ENCODE assay signal across 11 cellular contexts in genomic region chr17:42669705-42670198, GRCh38. TPM values are rescaled to one million over a fixed set of nuclear protein-coding genes. Genes with fewer than 3 reads are reported as not detected.
DNase-seq lines count a peak whose midpoint lies in the region; ATAC-seq and TF ChIP-seq lines count a peak whose summit lies in the region.
"Had no signal": no experiment of that assay in that cellular context is flagged by ENCODE, and none has a peak within 500 bp of the region (broad histone marks: within the 10 kb centered on the region; RNA-seq: fewer than 3 reads in every experiment).

No MANE protein-coding gene starts in this region.

- H3K79me1 ChIP-seq in H9 (ENCODE audit: insufficient read depth, low read depth, low read length, poor library complexity, severe bottlenecking) = no peaks in the 10 kb centered on the region

- no peaks in the 10 kb centered on the region for H3K27me3 ChIP-seq in H9 (ENCODE audit: insufficient read depth, low read length)
- no peaks in the 10 kb centered on the region for H3K27me3 ChIP-seq in skeletal muscle tissue (ENCODE audit: control insufficient read depth in 3 of 3, insufficient read depth in 3 of 3, low read length in 3 of 3)

- peak overlapping the region; percentile 61; the same call in 1 of the 2 replicates for H3K14ac ChIP-seq in H9 (ENCODE audit: insufficient read depth, low read length)

- H3K56ac ChIP-seq in H9 (ENCODE audit: insufficient read length, low read depth, low read length) = no peak overlapping the region

- TF ChIP-seq CTCF in H9 (conservative IDR thresholded peaks at IDR 0.05) (no peak), WTC11 (IDR thresholded peaks at IDR 0.05) (no peak), progenitor cell of endocrine pancreas (IDR thresholded peaks at IDR 0.05; ENCODE audit: unreplicated experiment) (no peak)

- no peak overlapping the region for H2BK120ac ChIP-seq in H9 (ENCODE audit: low read depth, low read length, poor library complexity, severe bottlenecking)

- peaks cover 53 to 63% (median 56%) of the 10 kb centered on the region in 3 donors for H3K36me3 ChIP-seq in skeletal muscle tissue (ENCODE audit: control insufficient read depth in 3 of 3, insufficient read depth in 3 of 3, low read length in 3 of 3)

- peaks cover 27 to 40% of the 10 kb centered on the region in 2 experiments for H3K4me1 Mint-ChIP-seq in H9
- H3K4me1 Mint-ChIP-seq in WTC11 = peaks cover 40% of the 10 kb centered on the region
- H3K4me1 Mint-ChIP-seq in progenitor cell of endocrine pancreas (ENCODE audit: low read depth) = peaks cover 7% of the 10 kb centered on the region
- peaks cover 20% of the 10 kb centered on the region for H3K4me1 Mint-ChIP-seq in activated CD4-positive, alpha-beta T cell treated with anti-CD3 and anti-CD28 coated beads for 36 hours

- no peaks in the 10 kb centered on the region for H4K20me1 ChIP-seq in H9 (ENCODE audit: control insufficient read depth, insufficient read depth, insufficient read length)

- H3K36me3 Mint-ChIP-seq in H9 (ENCODE audit: insufficient read depth in 1 of 3, low read depth in 3 of 3) (peaks cover 27 to 60% (median 50%) of the 10 kb centered on the region in 3 experiments), WTC11 (peaks cover 31% of the 10 kb centered on the region), progenitor cell of endocrine pancreas (ENCODE audit: insufficient read depth) (peaks cover 26% of the 10 kb centered on the region)
- peaks cover 8% of the 10 kb centered on the region for H3K36me3 Mint-ChIP-seq in activated CD4-positive, alpha-beta T cell treated with anti-CD3 and anti-CD28 coated beads for 36 hours (ENCODE audit: low read depth)

- H3K4me3 ChIP-seq in iPS-11a (ENCODE audit: low read depth, low read length) (peak overlapping the region; percentile 20), skeletal muscle tissue (ENCODE audit: low read length in 3 of 3) (no peak overlapping the region)

- H3K9me3 ChIP-seq in H9 (ENCODE audit: control insufficient read depth, low read depth, low read length) (no peaks in the 10 kb centered on the region), skeletal muscle tissue (ENCODE audit: control insufficient read depth in 3 of 3, low read length in 3 of 3) (no peaks in the 10 kb centered on the region)

- H3K27ac ChIP-seq in H9 (ENCODE audit: insufficient read length, low read depth, low read length) = no peak overlapping the region
- peak overlapping the region; percentile 36 for H3K27ac ChIP-seq in skeletal muscle tissue (ENCODE audit: low read depth, low read length)

- no peak overlapping the region for H3K4ac ChIP-seq in H9 (ENCODE audit: low read depth, low read length)

- POLR2A ChIA-PET in WTC11 (lab: Charles Lee) = interaction anchor here (0.7 to 3.8 kb wide), 7 partner anchors 9 to 92 kb away, joined by 3 to 13 read pairs (median 4); partner anchors contain the start of genes PSMC3IP and TUBG2
- POLR2A ChIA-PET in activated CD4-positive, alpha-beta T cell treated with anti-CD3 and anti-CD28 coated beads for 36 hours (lab: Charles Lee) = no interaction called here

- H3K4me1 ChIP-seq in H9 (ENCODE audit: insufficient read depth, low read length) = peaks cover 4% of the 10 kb centered on the region; the same call in 1 of the 2 replicates
- H3K4me1 ChIP-seq in skeletal muscle tissue (ENCODE audit: control insufficient read depth in 3 of 3, insufficient read depth in 3 of 3, low read length in 3 of 3) = peaks cover 54 to 84% (median 56%) of the 10 kb centered on the region in 3 donors

- H3K27me3 Mint-ChIP-seq in H9 (ENCODE audit: low read depth) (peaks cover 4% of the 10 kb centered on the region; the same call in 1 of the 2 replicates), WTC11 (ENCODE audit: low read depth) (peaks cover 3% of the 10 kb centered on the region), progenitor cell of endocrine pancreas (peaks cover 42% of the 10 kb centered on the region)
- H3K27me3 Mint-ChIP-seq in activated CD4-positive, alpha-beta T cell treated with anti-CD3 and anti-CD28 coated beads for 36 hours = peaks cover 26% of the 10 kb centered on the region

- no peak overlapping the region for H2BK12ac ChIP-seq in H9 (ENCODE audit: insufficient read length, low read depth, low read length)

- peaks cover 14% of the 10 kb centered on the region for H3K23me2 ChIP-seq in H9 (ENCODE audit: insufficient read length, low read depth, low read length, poor library complexity, severe bottlenecking)

- H3K18ac ChIP-seq in H9 (ENCODE audit: insufficient read length, low read depth, low read length) = peak overlapping the region; percentile 27

- no peak overlapping the region for H4K91ac ChIP-seq in H9 (ENCODE audit: insufficient read length, low read depth, low read length)

- H2AK5ac ChIP-seq in H9 (ENCODE audit: insufficient read length, low read length) = no peak overlapping the region

- no peak overlapping the region for H3K23ac ChIP-seq in H9 (ENCODE audit: insufficient read length, low read depth, low read length)

- ATAC-seq in WTC11 = peak; percentile 5
- no peak for ATAC-seq in GM21528 (IDR thresholded peaks at IDR 0.05; ENCODE audit: low FRiP score, unreplicated experiment)
- no peak for ATAC-seq in activated CD4-positive, alpha-beta T cell treated with anti-CD3 and anti-CD28 coated beads for 36 hours

- WGBS in H9 (ENCODE audit: extremely low coverage, insufficient read length, low lambda C conversion rate) = no CpG with 5 or more reads among the region's 39 CpGs

- CTCF ChIA-PET in WTC11 (lab: Charles Lee) = interaction anchor here (1.0 to 4.9 kb wide), 10 partner anchors 10 to 155 kb away, joined by 3 to 58 read pairs (median 6); partner anchors contain the start of genes BECN1, CCR10, CNTNAP1 and PSMC3IP
- CTCF ChIA-PET in activated CD4-positive, alpha-beta T cell treated with anti-CD3 and anti-CD28 coated beads for 36 hours (lab: Charles Lee) = interaction anchor here (0.5 to 2.0 kb wide), 2 partner anchors 92 to 375 kb away, joined by 3 to 4 read pairs; no protein-coding TSS in a partner anchor

- H3K9me3 Mint-ChIP-seq in H9 (no peaks in the 10 kb centered on the region), WTC11 (no peaks in the 10 kb centered on the region), progenitor cell of endocrine pancreas (ENCODE audit: low read depth) (no peaks in the 10 kb centered on the region)
- H3K9me3 Mint-ChIP-seq in activated CD4-positive, alpha-beta T cell treated with anti-CD3 and anti-CD28 coated beads for 36 hours (ENCODE audit: low read depth) = no peaks in the 10 kb centered on the region

- H3T11ph ChIP-seq in H9 (ENCODE audit: low read length) = no peak overlapping the region

- intact Hi-C loops in activated CD4-positive, alpha-beta T cell treated with anti-CD3 and anti-CD28 coated beads for 36 hours (cut with DNase I, micrococcal nuclease) = loop anchor here in 1 of 2 experiments (10.0 kb wide), 1 partner anchor 325 kb away; no protein-coding TSS in a partner anchor

- H2BK15ac ChIP-seq in H9 (ENCODE audit: low read depth, low read length) = no peak overlapping the region

- H2AFZ ChIP-seq in H9 (ENCODE audit: low read length) = no peak overlapping the region

- no peak overlapping the region for H3K9ac ChIP-seq in H9 (ENCODE audit: extremely low read depth, insufficient read length, low read length)
- H3K9ac ChIP-seq in skeletal muscle tissue (ENCODE audit: low read depth in 1 of 3, low read length in 3 of 3) = peak overlapping the region in 2 of 3 donors; percentile 43 to 57

- H3K79me2 ChIP-seq in H9 (ENCODE audit: insufficient read depth, low read length) = no peaks in the 10 kb centered on the region

- no peak overlapping the region for H2BK20ac ChIP-seq in H9 (ENCODE audit: low read depth, low read length, poor library complexity, severe bottlenecking)

- DNase-seq in H9 (no peak), WTC11 (ENCODE audit: low spot score) (peak; percentile 52), progenitor cell of endocrine pancreas (ENCODE audit: low spot score, unreplicated experiment) (no peak), NCI-H128 (lab: John Stamatoyannopoulos, UW; ENCODE audit: unreplicated experiment) (no peak)
- DNase-seq in activated CD4-positive, alpha-beta T cell treated with anti-CD3 and anti-CD28 coated beads for 36 hours = no peak
- DNase-seq: DMS153; NCI-H1105; NK-92 treated with Interleukin-12 subunit alpha and Interleukin-12 subunit beta, amount 100 ng/mL, for 24 hours had no signal

- H3K27ac Mint-ChIP-seq in H9 (peak overlapping the region in 1 of 3 experiments; percentile 9; a peak in 1 of 7 replicates), WTC11 (peak overlapping the region; percentile 87; the same call in 1 of the 2 replicates), progenitor cell of endocrine pancreas (no peak overlapping the region)
- H3K27ac Mint-ChIP-seq in activated CD4-positive, alpha-beta T cell treated with anti-CD3 and anti-CD28 coated beads for 36 hours = no peak overlapping the region

- H4K8ac ChIP-seq in H9 (replicated peaks; ENCODE audit: insufficient read length, low read depth, low read length) = no peak overlapping the region

- H3K4me3 Mint-ChIP-seq in H9 (peak overlapping the region; percentile 55; a peak in 4 of 5 replicates), WTC11 (peak overlapping the region; percentile 57), progenitor cell of endocrine pancreas (ENCODE audit: low read depth) (no peak overlapping the region)
- no peak overlapping the region for H3K4me3 Mint-ChIP-seq in activated CD4-positive, alpha-beta T cell treated with anti-CD3 and anti-CD28 coated beads for 36 hours

- H2BK5ac ChIP-seq in H9 (ENCODE audit: insufficient read length, low read length) = no peak overlapping the region

- no peak overlapping the region for H4K5ac ChIP-seq in H9 (ENCODE audit: insufficient read length, low read depth, low read length)

- peak overlapping the region; percentile 36 for H3K4me2 ChIP-seq in H9 (ENCODE audit: insufficient read depth, insufficient read length, low read length)

TF ChIP-seq in WTC11, 78 proteins besides CTCF, POLR2A, EP300 and RAD21 (continues in another document):
- no peak for TF ChIP-seq CREM (CRISPR knock-in tag; IDR thresholded peaks at IDR 0.05)

RNA-seq across cellular contexts. Expression of gene PLEKHH3, which starts 7.0 kb away (rescaled TPM):
- 21.4 and 22.3 TPM in 2 replicates for total RNA-seq in H9 (2021)
- total RNA-seq in WTC11 (2021) = 33.0 to 40.2 TPM (median 35.6 TPM) in 3 replicates
- total RNA-seq in skeletal muscle tissue = 20.4 TPM
- 14.1 and 16.2 TPM in 2 replicates for total RNA-seq in progenitor cell of endocrine pancreas
- under 1 TPM; 0.73 to 0.97 TPM for total RNA-seq in activated CD4-positive, alpha-beta T cell treated with anti-CD3 and anti-CD28 coated beads for 36 hours

RNA-seq across cellular contexts. Expression of gene TUBG2, which starts 10.7 kb away (rescaled TPM):
- total RNA-seq in H9 (2021) (20.4 and 22.0 TPM in 2 replicates), WTC11 (2021) (22.1 to 26.7 TPM (median 22.2 TPM) in 3 replicates), skeletal muscle tissue (1.6 TPM), progenitor cell of endocrine pancreas (26.9 and 31.3 TPM in 2 replicates)
- 1 to 10 TPM; 9.0 to 9.2 TPM for total RNA-seq in activated CD4-positive, alpha-beta T cell treated with anti-CD3 and anti-CD28 coated beads for 36 hours

RNA-seq across cellular contexts. Expression of gene CCR10, which starts 11.9 kb away (rescaled TPM):
- total RNA-seq in H9 (2021) = 1.0 TPM in 2 replicates
- total RNA-seq in WTC11 (2021) = 3.7 to 4.4 TPM (median 4.2 TPM) in 3 replicates
- 0.52 TPM for total RNA-seq in skeletal muscle tissue
- total RNA-seq in progenitor cell of endocrine pancreas = 0.49 and 1.1 TPM in 2 replicates
- under 1 TPM; 0.18 to 0.37 TPM for total RNA-seq in activated CD4-positive, alpha-beta T cell treated with anti-CD3 and anti-CD28 coated beads for 36 hours

RNA-seq across cellular contexts. Expression of gene CNTNAP1, which starts 12.6 kb away (rescaled TPM):
- total RNA-seq in H9 (2021) (7.5 and 7.7 TPM in 2 replicates), WTC11 (2021) (12.1 to 12.7 TPM (median 12.7 TPM) in 3 replicates), skeletal muscle tissue (8.9 TPM), progenitor cell of endocrine pancreas (2.3 and 2.5 TPM in 2 replicates)
- 1 to 10 TPM; 1.2 to 1.4 TPM for total RNA-seq in activated CD4-positive, alpha-beta T cell treated with anti-CD3 and anti-CD28 coated beads for 36 hours

Comparison
In these comparisons a context has a peak if more than half of its experiments do, and no peak if none do; other contexts are left out.
1. H3K4me3 Mint-ChIP-seq: peak in H9 (2 of 2) and WTC11 (single experiment); none in progenitor cell of endocrine pancreas (single experiment) and activated CD4-positive, alpha-beta T cell treated with anti-CD3 and anti-CD28 coated beads for 36 hours (single experiment).